2 cellular contexts compared by ENCODE assay signal in the genomic region with DNA sequence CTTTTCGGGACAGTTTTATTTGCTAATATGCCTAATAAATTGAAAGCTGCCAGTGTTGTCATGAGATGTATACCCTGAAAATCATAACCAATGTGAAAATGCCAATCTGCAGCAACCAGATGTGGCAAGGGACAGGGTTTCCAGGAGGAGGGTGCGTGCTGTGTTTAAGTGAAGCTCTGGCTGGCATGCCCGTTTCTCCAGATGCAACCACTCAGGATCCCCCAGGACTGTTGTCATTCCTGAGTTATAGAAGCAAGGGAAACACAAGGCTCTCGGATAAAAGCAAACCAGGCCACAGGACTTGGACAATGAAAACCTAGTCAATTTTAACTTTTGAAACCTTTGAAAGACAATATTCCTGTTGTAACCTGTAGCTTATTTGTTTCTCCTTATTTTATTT.
TF ChIP-seq lines count a peak whose summit lies in the region.

No MANE protein-coding gene starts in this region.

TF ChIP-seq in SK-N-SH, 30 proteins besides CTCF, POLR2A, EP300 and RAD21 (continued from another document):
- TF ChIP-seq POLR2AphosphoS5 (IDR thresholded peaks at IDR 0.05; ENCODE audit: low read depth, low read length) = no peak
- peak; percentile 37; the same call in 1 of the 2 replicates for TF ChIP-seq RCOR1 (IDR thresholded peaks at IDR 0.05; ENCODE audit: low read length)
- no peak for TF ChIP-seq ELF1 (IDR thresholded peaks at IDR 0.05)
- TF ChIP-seq, protein P1, sequence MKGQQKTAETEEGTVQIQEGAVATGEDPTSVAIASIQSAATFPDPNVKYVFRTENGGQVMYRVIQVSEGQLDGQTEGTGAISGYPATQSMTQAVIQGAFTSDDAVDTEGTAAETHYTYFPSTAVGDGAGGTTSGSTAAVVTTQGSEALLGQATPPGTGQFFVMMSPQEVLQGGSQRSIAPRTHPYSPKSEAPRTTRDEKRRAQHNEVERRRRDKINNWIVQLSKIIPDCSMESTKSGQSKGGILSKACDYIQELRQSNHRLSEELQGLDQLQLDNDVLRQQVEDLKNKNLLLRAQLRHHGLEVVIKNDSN (IDR thresholded peaks at IDR 0.05; ENCODE audit: borderline replicate concordance, low read depth) = no peak
- no peak for TF ChIP-seq NFIC (IDR thresholded peaks at IDR 0.05; ENCODE audit: borderline replicate concordance)
- no peak for TF ChIP-seq MEF2A (IDR thresholded peaks at IDR 0.05; ENCODE audit: borderline replicate concordance, low read depth)
- peak; percentile 54; the same call in 1 of the 2 replicates for TF ChIP-seq MXI1 (IDR thresholded peaks at IDR 0.05; ENCODE audit: low read depth, low read length)
- no peak for TF ChIP-seq TEAD4 (IDR thresholded peaks at IDR 0.05; ENCODE audit: borderline replicate concordance, insufficient read depth)
- TF ChIP-seq TAF1 (IDR thresholded peaks at IDR 0.05; ENCODE audit: borderline replicate concordance, low read depth, low read length) = no peak
- TF ChIP-seq RFX5 (IDR thresholded peaks at IDR 0.05; ENCODE audit: low read length) = no peak
- peak; percentile 43 for TF ChIP-seq CHD2 (IDR thresholded peaks at IDR 0.05; ENCODE audit: low read length, partially characterized antibody)
- TF ChIP-seq USF2 (IDR thresholded peaks at IDR 0.05; ENCODE audit: borderline replicate concordance, low read depth, low read length) = no peak

TF ChIP-seq in SK-N-SH treated with all-trans-retinoic acid at 6 μM for 48 hours, 23 proteins besides CTCF, POLR2A, EP300 and RAD21 (continued from another document):
- TF ChIP-seq POU6F1 (CRISPR knock-in tag; IDR thresholded peaks at IDR 0.05; ENCODE audit: borderline replicate concordance, low read depth) = no peak
- TF ChIP-seq ZFP3 (CRISPR knock-in tag; IDR thresholded peaks at IDR 0.05) = no peak
- TF ChIP-seq RARB (CRISPR knock-in tag; IDR thresholded peaks at IDR 0.05) = no peak
- TF ChIP-seq PPARA (CRISPR knock-in tag; IDR thresholded peaks at IDR 0.05; ENCODE audit: borderline replicate concordance) = no peak
- no peak for TF ChIP-seq ZC3H10 (CRISPR knock-in tag; IDR thresholded peaks at IDR 0.05)
- TF ChIP-seq PATZ1 (CRISPR knock-in tag; IDR thresholded peaks at IDR 0.05; ENCODE audit: borderline replicate concordance) = no peak
- no peak for TF ChIP-seq SNAI2 (CRISPR knock-in tag; IDR thresholded peaks at IDR 0.05)
